Comparison of ENCODE assay signal across 15 cellular contexts in genomic region chr1:17192394-17193221, GRCh38. TPM values are rescaled to one million over a fixed set of nuclear protein-coding genes. Genes with fewer than 3 reads are reported as not detected.
DNase-seq lines count a peak whose midpoint lies in the region; ATAC-seq, FAIRE-seq and TF ChIP-seq lines count a peak whose summit lies in the region.
"Had no signal": no experiment of that assay in that cellular context is flagged by ENCODE, and none has a peak within 500 bp of the region (broad histone marks: within the 10 kb centered on the region; RNA-seq: fewer than 3 reads in every experiment).

No MANE protein-coding gene starts in this region.

- H3K27me3 Mint-ChIP-seq in brain (peaks cover 7% of the 10 kb centered on the region), progenitor cell of endocrine pancreas (peaks cover 11% of the 10 kb centered on the region)

- in situ Hi-C loops in ACHN (cut with HindIII; ENCODE audit: low pct_ligation_motif_present, low pct_unique_long_range_greater_than_20kb, low sequenced_read_pairs) = no loop called here

- WGBS in psoas muscle, 3 donors = 73 to 77% (median 75%) methylated on average over 13 of the region's 13 CpGs

- no peak for ATAC-seq in psoas muscle

- intact Hi-C loops in kidney (cut with DNase I) = no loop called here
- intact Hi-C loops in psoas muscle (cut with DNase I) = no loop called here

- peak overlapping the region in 3 of 5 experiments; percentile 54 to 96 (median 92) for H3K27ac Mint-ChIP-seq in brain
- no peak overlapping the region for H3K27ac Mint-ChIP-seq in progenitor cell of endocrine pancreas
- H3K27ac Mint-ChIP-seq: activated naive CD8-positive, alpha-beta T cell had no signal

- H3K36me3 ChIP-seq in kidney (ENCODE audit: control insufficient read depth in 1 of 2, insufficient read depth in 2 of 2, low read length in 2 of 2) (no peaks in the 10 kb centered on the region), psoas muscle (ENCODE audit: insufficient read depth in 1 of 2, low read depth in 1 of 2) (no peaks in the 10 kb centered on the region)
- H3K36me3 ChIP-seq: tibial artery had no signal

- H3K4me1 Mint-ChIP-seq in brain (peaks cover 28% of the 10 kb centered on the region), progenitor cell of endocrine pancreas (ENCODE audit: low read depth) (no peaks in the 10 kb centered on the region)

- H3K4me1 ChIP-seq in kidney (ENCODE audit: control insufficient read depth in 1 of 2, insufficient read depth in 1 of 2, low read depth in 1 of 2, low read length in 2 of 2) = no peaks in the 10 kb centered on the region
- H3K4me1 ChIP-seq in psoas muscle = no peaks in the 10 kb centered on the region
- H3K4me1 ChIP-seq: parathyroid adenoma had no signal

- no peak for FAIRE-seq in kidney (lab: Jason Lieb, UNC)
- FAIRE-seq: colon had no signal

- H3K27me3 ChIP-seq in psoas muscle (ENCODE audit: insufficient read depth in 3 of 3, low read length in 2 of 3) = peaks cover 0 to 4% (median 2%) of the 10 kb centered on the region in 3 donors

- H3K9me3 ChIP-seq in kidney (ENCODE audit: control insufficient read depth in 1 of 2, low read length in 2 of 2) (peaks cover 0 to 6% of the 10 kb centered on the region in 2 donors), psoas muscle (no peaks in the 10 kb centered on the region)
- H3K9me3 ChIP-seq: tibial artery had no signal

- H3K27ac ChIP-seq in kidney (ENCODE audit: low read depth in 2 of 2, low read length in 2 of 2) (no peak overlapping the region), psoas muscle (no peak overlapping the region)
- H3K27ac ChIP-seq: parathyroid adenoma, tibial artery had no signal

- peaks cover 0 to 17% (median 6%) of the 10 kb centered on the region in 5 experiments for H3K9me3 Mint-ChIP-seq in brain
- peaks cover 4% of the 10 kb centered on the region for H3K9me3 Mint-ChIP-seq in progenitor cell of endocrine pancreas (ENCODE audit: low read depth)

- no peak overlapping the region for H3K4me3 ChIP-seq in kidney (ENCODE audit: low read length in 2 of 2)
- H3K4me3 ChIP-seq in psoas muscle = no peak overlapping the region
- H3K4me3 ChIP-seq: tibial artery had no signal

- H3K9ac ChIP-seq in kidney (ENCODE audit: low read length in 2 of 2) = no peak overlapping the region
- H3K9ac ChIP-seq: parathyroid adenoma had no signal

- DNase-seq in ACHN (peak; percentile 51), MV-4-11 (lab: John Stamatoyannopoulos, UW) (peak; percentile 32), kidney (peak; percentile 55), psoas muscle (no peak), epidermal melanocyte (ENCODE audit: insufficient read length, low spot score) (no peak), progenitor cell of endocrine pancreas (ENCODE audit: low spot score, unreplicated experiment) (no peak)
- no peak for DNase-seq in activated CD4-positive, alpha-beta T cell treated with anti-CD3 and anti-CD28 coated beads, Interleukin-2, amount 50 U/mL, for 4 hours
- DNase-seq: HFFc6, NCI-H1105 treated with DMSO at 0.1 percent for 48 hours, tibial artery had no signal

- no peak for TF ChIP-seq CTCF in brain (conservative IDR thresholded peaks at IDR 0.05)
- TF ChIP-seq CTCF in kidney (IDR thresholded peaks at IDR 0.05; ENCODE audit: borderline replicate concordance, extremely low read depth, insufficient read depth) = no peak
- no peak for TF ChIP-seq CTCF in psoas muscle (IDR thresholded peaks at IDR 0.05)
- no peak for TF ChIP-seq CTCF in progenitor cell of endocrine pancreas (IDR thresholded peaks at IDR 0.05; ENCODE audit: unreplicated experiment)

- H3K36me3 Mint-ChIP-seq in brain (no peaks in the 10 kb centered on the region), progenitor cell of endocrine pancreas (ENCODE audit: insufficient read depth) (no peaks in the 10 kb centered on the region)

- peak overlapping the region in 1 of 5 experiments; percentile 25 for H3K4me3 Mint-ChIP-seq in brain
- H3K4me3 Mint-ChIP-seq in progenitor cell of endocrine pancreas (ENCODE audit: low read depth) = no peak overlapping the region
- H3K4me3 Mint-ChIP-seq: activated naive CD8-positive, alpha-beta T cell had no signal

RNA-seq across cellular contexts. Expression of gene PADI1, which starts 12.3 kb away (rescaled TPM):
- not detected for polyA plus RNA-seq in brain (ENCODE audit: insufficient read depth, low read depth, low replicate concordance)
- total RNA-seq in kidney = 1.3 TPM
- polyA plus RNA-seq in kidney (ENCODE audit: insufficient read depth, low read depth, low replicate concordance) = not detected
- total RNA-seq in psoas muscle = not detected
- not detected for polyA plus RNA-seq in psoas muscle
- total RNA-seq in progenitor cell of endocrine pancreas = not detected in 2 replicates
- total RNA-seq: NCI-H460 had no signal

RNA-seq across cellular contexts. Expression of gene PADI3, which starts 56.3 kb away (rescaled TPM):
- not detected for polyA plus RNA-seq in brain (ENCODE audit: insufficient read depth, low read depth, low replicate concordance)
- not detected for total RNA-seq in kidney
- polyA plus RNA-seq in kidney (ENCODE audit: insufficient read depth, low read depth, low replicate concordance) = not detected
- under 1 TPM in 1 of 4 donors, not detected in 3; 0.09 TPM for total RNA-seq in psoas muscle
- polyA plus RNA-seq in psoas muscle = under 1 TPM in 2 of 3 donors, not detected in 1; 0.01 to 0.04 TPM
- total RNA-seq in progenitor cell of endocrine pancreas = not detected in 2 replicates
- total RNA-seq: NCI-H460 had no signal

Comparison
In these comparisons a context has a peak if more than half of its experiments do, and no peak if none do; other contexts are left out.
1. DNase-seq: peak in ACHN (single experiment), MV-4-11 (single experiment) and kidney (single experiment); none in psoas muscle (0 of 2), activated CD4-positive, alpha-beta T cell treated with anti-CD3 and anti-CD28 coated beads, Interleukin-2, amount 50 U/mL, for 4 hours (0 of 2), epidermal melanocyte (single experiment) and progenitor cell of endocrine pancreas (single experiment).